In the genomic region with DNA sequence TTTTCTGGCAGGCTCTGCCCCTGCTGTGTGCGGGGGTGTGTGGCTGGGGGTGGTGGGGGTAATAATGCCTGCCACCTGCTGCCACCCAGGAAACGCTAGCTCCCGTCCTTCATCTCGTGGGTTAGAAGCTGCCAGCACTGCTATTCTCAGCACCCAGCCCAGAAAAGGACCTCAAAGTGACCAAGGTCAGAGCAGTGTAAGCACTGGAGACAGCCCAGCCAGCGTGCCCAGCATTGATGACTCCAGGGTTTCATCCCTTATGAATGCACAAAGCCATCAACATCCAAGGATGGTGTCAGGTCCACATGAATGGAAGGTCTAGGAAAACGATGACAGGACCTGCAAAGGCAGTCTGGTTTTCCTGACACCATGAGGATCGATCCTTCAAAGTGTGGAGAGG, we compare ENCODE assay signal across 4 cellular contexts. TPM values are rescaled to one million over a fixed set of nuclear protein-coding genes. Genes with fewer than 3 reads are reported as not detected.
"Had no signal": no experiment of that assay in that cellular context is flagged by ENCODE, and none has a peak within 500 bp of the region (broad histone marks: within the 10 kb centered on the region; RNA-seq: fewer than 3 reads in every experiment).

No MANE protein-coding gene starts in this region.

RNA-seq across cellular contexts. Expression of a gene that starts 55.9 kb away (rescaled TPM):
- total RNA-seq: left colon, left ventricle myocardium superior, mononuclear cell had no signal
- polyA plus RNA-seq: keratinocyte had no signal
